Comparison of ENCODE assay signal across 8 cellular contexts in genomic region chr3:48555949-48556795, GRCh38. TPM values are rescaled to one million over a fixed set of nuclear protein-coding genes. Genes with fewer than 3 reads are reported as not detected.
DNase-seq lines count a peak whose midpoint lies in the region; ATAC-seq and TF ChIP-seq lines count a peak whose summit lies in the region.

No MANE protein-coding gene starts in this region.

- H3K23ac ChIP-seq in IMR-90 (ENCODE audit: low read depth, low read length): peak overlapping the region; percentile 7; the same call in 1 of the 2 replicates

- TF ChIP-seq CTCF in IMR-90 (conservative IDR thresholded peaks at IDR 0.05; ENCODE audit: low read depth, low read length): no peak
- no peak for TF ChIP-seq CTCF in chondrocyte (IDR thresholded peaks at IDR 0.05)

- intact Hi-C loops in IMR-90 (cut with micrococcal nuclease): loop anchor here (2.0 kb wide), 1 partner anchor 79 kb away; the partner anchor contains the start of gene SLC26A6

- H4K20me1 ChIP-seq in BLaER1 (no peaks in the 10 kb centered on the region), IMR-90 (ENCODE audit: insufficient read depth, low read length) (peaks cover 8% of the 10 kb centered on the region; the same call in 1 of the 2 replicates)

- peak overlapping the region in 1 of 2 experiments; percentile 61; a peak in 2 of 4 replicates for H4K8ac ChIP-seq in IMR-90 (ENCODE audit: low read depth in 2 of 2, low read length in 2 of 2)

- H3K27ac ChIP-seq in BLaER1: peak overlapping the region; percentile 78
- peak overlapping the region; percentile 67 for H3K27ac ChIP-seq in IMR-90 (ENCODE audit: insufficient read depth, low read length)

- H3K4me3 Mint-ChIP-seq in chondrocyte (ENCODE audit: unreplicated experiment): peak overlapping the region; percentile 82
- H3K4me3 Mint-ChIP-seq in naive thymus-derived CD8-positive, alpha-beta T cell: peak overlapping the region; percentile 80 to 96 (median 88)

- H2AK9ac ChIP-seq in IMR-90 (replicated peaks; ENCODE audit: low read depth, low read length, poor library complexity): peak overlapping the region; percentile 97

- POLR2A ChIA-PET in IMR-90 (lab: Charles Lee; ENCODE audit: unreplicated experiment): no interaction called here
- POLR2A ChIA-PET in naive thymus-derived CD8-positive, alpha-beta T cell (lab: Charles Lee): interaction anchor here (0.8 to 2.4 kb wide), 8 partner anchors 12 to 288 kb away, joined by 3 to 13 read pairs (median 6); partner anchors contain the start of genes CCDC51, NME6 and TMA7

- in situ Hi-C loops in IMR-90 (cut with MboI; ENCODE audit: low sequenced_read_pairs): loop anchor here (5.0 kb wide), 1 partner anchor 89 kb away; a partner anchor contains a TSS

- peak overlapping the region; percentile 70; the same call in 1 of the 2 replicates for H4K91ac ChIP-seq in IMR-90 (ENCODE audit: insufficient read depth, low read depth, low read length)

- 0 out of 2 replicates have a peak overlapping the region, but pooled peaks have one; percentile 8 for H3K18ac ChIP-seq in IMR-90 (ENCODE audit: low read depth, low read length)

- peak overlapping the region; percentile 98 for H2AFZ ChIP-seq in IMR-90 (replicated peaks; ENCODE audit: low read length, poor library complexity)

- H3K79me1 ChIP-seq in IMR-90 (ENCODE audit: low read depth in 1 of 2, low read length in 2 of 2): peaks cover 24 to 66% of the 10 kb centered on the region in 2 experiments

- H2BK20ac ChIP-seq in IMR-90 (ENCODE audit: low read depth, low read length): no peak overlapping the region

- H2BK15ac ChIP-seq in IMR-90 (ENCODE audit: low read depth, low read length): peak overlapping the region; percentile 72; the same call in 1 of the 3 replicates

- TF ChIP-seq POLR2A in IMR-90 (IDR thresholded peaks at IDR 0.05; ENCODE audit: low read depth, low read length): no peak

- H3K56ac ChIP-seq in IMR-90 (ENCODE audit: extremely low read depth, insufficient read depth, low read length): no peak overlapping the region

- H3K9me3 Mint-ChIP-seq in chondrocyte (ENCODE audit: low read depth): no peaks in the 10 kb centered on the region
- H3K9me3 Mint-ChIP-seq in naive thymus-derived CD8-positive, alpha-beta T cell: no peaks in the 10 kb centered on the region

- H3K4ac ChIP-seq in IMR-90 (ENCODE audit: low read depth, low read length): peak overlapping the region; percentile 54; the same call in 1 of the 2 replicates

- no peaks in the 10 kb centered on the region for H3K27me3 Mint-ChIP-seq in chondrocyte (ENCODE audit: low read depth)
- H3K27me3 Mint-ChIP-seq in naive thymus-derived CD8-positive, alpha-beta T cell: no peaks in the 10 kb centered on the region

- dilution Hi-C loops in IMR-90 (cut with HindIII; ENCODE audit: low sequenced_read_pairs, unreplicated experiment): no loop called here

- H3K4me1 ChIP-seq in BLaER1 (peaks cover 91% of the 10 kb centered on the region), IMR-90 (ENCODE audit: control insufficient read depth, insufficient read depth, low read length) (peaks cover 27% of the 10 kb centered on the region)

- H3K36me3 Mint-ChIP-seq in chondrocyte (ENCODE audit: low read depth): no peaks in the 10 kb centered on the region
- no peaks in the 10 kb centered on the region for H3K36me3 Mint-ChIP-seq in naive thymus-derived CD8-positive, alpha-beta T cell

- no peak overlapping the region for H2BK120ac ChIP-seq in IMR-90 (ENCODE audit: low read depth, low read length)

- TF ChIP-seq RAD21 in IMR-90 (IDR thresholded peaks at IDR 0.05; ENCODE audit: low read length): no peak

- H3K27me3 ChIP-seq in BLaER1: no peaks in the 10 kb centered on the region
- H3K27me3 ChIP-seq in IMR-90 (ENCODE audit: control insufficient read depth, insufficient read depth, low read length): no peaks in the 10 kb centered on the region

- H3K36me3 ChIP-seq in BLaER1 (peaks cover 9% of the 10 kb centered on the region; the same call in 1 of the 2 replicates), IMR-90 (ENCODE audit: control insufficient read depth, insufficient read depth, low read length) (no peaks in the 10 kb centered on the region)

- peak overlapping the region; percentile 65 for H2BK5ac ChIP-seq in IMR-90 (ENCODE audit: low read depth, low read length, poor library complexity, severe bottlenecking)

- peaks cover 18% of the 10 kb centered on the region for H3K9me1 ChIP-seq in IMR-90 (ENCODE audit: insufficient read depth, low read length)

- peak overlapping the region; percentile 90 for H3K27ac Mint-ChIP-seq in chondrocyte (ENCODE audit: unreplicated experiment)
- peak overlapping the region in 9 of 10 donors; percentile 12 to 89 (median 73) for H3K27ac Mint-ChIP-seq in naive thymus-derived CD8-positive, alpha-beta T cell

- WGBS in IMR-90 (ENCODE audit: extremely low coverage in 2 of 2, insufficient read length in 1 of 2), 2 experiments: 27% methylated on average over 7 of the region's 29 CpGs; no CpG with 5 or more reads in 1 of the 2 experiments

- H3K4me1 Mint-ChIP-seq in chondrocyte (ENCODE audit: low read depth): peaks cover 62% of the 10 kb centered on the region
- peaks cover 12 to 39% (median 23%) of the 10 kb centered on the region in 4 donors for H3K4me1 Mint-ChIP-seq in naive thymus-derived CD8-positive, alpha-beta T cell

- peak overlapping the region; percentile 66 for H3K9ac ChIP-seq in BLaER1
- H3K9ac ChIP-seq in IMR-90 (ENCODE audit: low read depth, low read length): peak overlapping the region; percentile 75

- no TSS peak for BruUV-seq in IMR-90 (replicated peaks; lab: Mats Ljungman, UMichigan)

- H3K4me3 ChIP-seq in BLaER1 (peak overlapping the region; percentile 77), IMR-90 (ENCODE audit: insufficient read depth, low read depth, low read length) (peak overlapping the region; percentile 67)

- H3K14ac ChIP-seq in IMR-90 (replicated peaks; ENCODE audit: low read depth, low read length): peak overlapping the region; percentile 50; the same call in 1 of the 2 replicates

- ATAC-seq in IMR-90 (ENCODE audit: low read depth) (no peak), HG03342 (IDR thresholded peaks at IDR 0.05; ENCODE audit: unreplicated experiment) (no peak), GM21723 (IDR thresholded peaks at IDR 0.05; ENCODE audit: unreplicated experiment) (no peak)
- ATAC-seq in naive thymus-derived CD8-positive, alpha-beta T cell: no peak

- no peaks in the 10 kb centered on the region for H3K9me3 ChIP-seq in BLaER1
- no peaks in the 10 kb centered on the region for H3K9me3 ChIP-seq in IMR-90 (ENCODE audit: control insufficient read depth, insufficient read depth, low read length)

- H2AK5ac ChIP-seq in IMR-90 (ENCODE audit: low read depth, low read length): peak overlapping the region; percentile 67

- H3K4me2 ChIP-seq in BLaER1 (peak overlapping the region; percentile 98), IMR-90 (ENCODE audit: low read depth, low read length) (peak overlapping the region; percentile 62)

- peak overlapping the region; percentile 40; the same call in 1 of the 2 replicates for H4K5ac ChIP-seq in IMR-90 (ENCODE audit: low read depth, low read length)

- CTCF ChIA-PET in IMR-90 (lab: Yijun Ruan, JAX): interaction anchor here (1.0 kb wide), 2 partner anchors 80 to 120 kb away, joined by 3 to 6 read pairs; no protein-coding TSS in a partner anchor

- DNase-seq in IMR-90 (no peak), chondrocyte (ENCODE audit: low spot score) (no peak), COR-L47 (lab: John Stamatoyannopoulos, UW) (no peak), NCI-H524 (lab: John Stamatoyannopoulos, UW) (no peak)
- DNase-seq in naive thymus-derived CD8-positive, alpha-beta T cell: peak in 2 of 10 donors; percentile 14 to 17

TF ChIP-seq in IMR-90, 13 proteins besides CTCF, POLR2A, EP300 and RAD21:
- no peak for TF ChIP-seq BHLHE40 (IDR thresholded peaks at IDR 0.05; ENCODE audit: low read depth, low read length)
TF ChIP-seq in IMR-90: peak in this region for 0.

RNA-seq across cellular contexts. Expression of gene PFKFB4, which starts 0.4 kb away (rescaled TPM):
- 16.1 and 17.0 TPM in 2 replicates for total RNA-seq in IMR-90 (2012; rRNA removed)
- polyA plus RNA-seq in IMR-90 (2012; rRNA removed): 14.8 and 16.9 TPM in 2 replicates
- polyA plus RNA-seq in IMR-90 (2012; cell fraction: cytosol; rRNA removed): 11.1 and 15.7 TPM in 2 replicates
- 53.9 and 57.6 TPM in 2 replicates for polyA plus RNA-seq in IMR-90 (2012; cell fraction: nucleus; rRNA removed; ENCODE audit: low replicate concordance)
- 14.6 to 23.2 TPM (median 19.9 TPM) in 3 replicates for total RNA-seq in chondrocyte
- total RNA-seq in naive thymus-derived CD8-positive, alpha-beta T cell: 1 to 10 TPM; 2.4 to 3.0 TPM
- 1 to 10 TPM; 1.1 to 3.3 (median 1.9) TPM for polyA plus RNA-seq in naive thymus-derived CD8-positive, alpha-beta T cell

RNA-seq across cellular contexts. Expression of gene UCN2, which starts 7.4 kb away (rescaled TPM):
- total RNA-seq in IMR-90 (2012; rRNA removed): 0.54 and 0.56 TPM in 2 replicates
- polyA plus RNA-seq in IMR-90 (2012; rRNA removed): 2.3 and 2.7 TPM in 2 replicates
- polyA plus RNA-seq in IMR-90 (2012; cell fraction: cytosol; rRNA removed): 0.56 and 1.4 TPM in 2 replicates
- polyA plus RNA-seq in IMR-90 (2012; cell fraction: nucleus; rRNA removed; ENCODE audit: low replicate concordance): 19.4 and 40.3 TPM in 2 replicates
- 1.6 to 3.4 TPM (median 3.3 TPM) in 3 replicates for total RNA-seq in chondrocyte
- total RNA-seq in naive thymus-derived CD8-positive, alpha-beta T cell: under 1 TPM in 1 of 2 experiments, not detected in 1; 0.25 TPM
- not detected for polyA plus RNA-seq in naive thymus-derived CD8-positive, alpha-beta T cell

RNA-seq across cellular contexts. Expression of gene COL7A1, which starts 39.0 kb away (rescaled TPM):
- total RNA-seq in IMR-90 (2012; rRNA removed) (3.1 and 4.1 TPM in 2 replicates), chondrocyte (15.9 to 36.6 TPM (median 36.5 TPM) in 3 replicates)
- 20.3 and 23.2 TPM in 2 replicates for polyA plus RNA-seq in IMR-90 (2012; rRNA removed)
- 13.6 and 14.6 TPM in 2 replicates for polyA plus RNA-seq in IMR-90 (2012; cell fraction: cytosol; rRNA removed)
- polyA plus RNA-seq in IMR-90 (2012; cell fraction: nucleus; rRNA removed; ENCODE audit: low replicate concordance): 308 and 435 TPM in 2 replicates
- total RNA-seq in naive thymus-derived CD8-positive, alpha-beta T cell: 1 to 10 TPM; 1.6 to 1.8 TPM
- polyA plus RNA-seq in naive thymus-derived CD8-positive, alpha-beta T cell: under 1 TPM in 1 of 3 donors, not detected in 2; 0.27 TPM

RNA-seq across cellular contexts. Expression of gene SHISA5, which starts 52.2 kb away (rescaled TPM):
- total RNA-seq in IMR-90 (2012; rRNA removed): 82.3 and 88.6 TPM in 2 replicates
- polyA plus RNA-seq in IMR-90 (2012; rRNA removed): 162 and 181 TPM in 2 replicates
- 139 and 294 TPM in 2 replicates for polyA plus RNA-seq in IMR-90 (2012; cell fraction: cytosol; rRNA removed)
- polyA plus RNA-seq in IMR-90 (2012; cell fraction: nucleus; rRNA removed; ENCODE audit: low replicate concordance): 81.3 and 139 TPM in 2 replicates
- 162 to 188 TPM (median 188 TPM) in 3 replicates for total RNA-seq in chondrocyte
- 100 to 1,000 TPM; 176 to 186 TPM for total RNA-seq in naive thymus-derived CD8-positive, alpha-beta T cell
- polyA plus RNA-seq in naive thymus-derived CD8-positive, alpha-beta T cell: 100 to 1,000 TPM; 341 to 364 (median 359) TPM

RNA-seq across cellular contexts. Expression of gene UQCRC1, which starts 53.3 kb away (rescaled TPM):
- total RNA-seq in IMR-90 (2012; rRNA removed) (952 and 1,365 TPM in 2 replicates), chondrocyte (223 to 258 TPM (median 233 TPM) in 3 replicates)
- polyA plus RNA-seq in IMR-90 (2012; rRNA removed): 410 and 474 TPM in 2 replicates
- polyA plus RNA-seq in IMR-90 (2012; cell fraction: cytosol; rRNA removed): 589 and 721 TPM in 2 replicates
- 253 and 529 TPM in 2 replicates for polyA plus RNA-seq in IMR-90 (2012; cell fraction: nucleus; rRNA removed; ENCODE audit: low replicate concordance)
- 10 to 100 TPM; 78.8 to 83.4 TPM for total RNA-seq in naive thymus-derived CD8-positive, alpha-beta T cell
- 100 to 1,000 TPM; 143 to 167 (median 151) TPM for polyA plus RNA-seq in naive thymus-derived CD8-positive, alpha-beta T cell
